ENCODE assay signal across 8 cellular contexts in the genomic region with DNA sequence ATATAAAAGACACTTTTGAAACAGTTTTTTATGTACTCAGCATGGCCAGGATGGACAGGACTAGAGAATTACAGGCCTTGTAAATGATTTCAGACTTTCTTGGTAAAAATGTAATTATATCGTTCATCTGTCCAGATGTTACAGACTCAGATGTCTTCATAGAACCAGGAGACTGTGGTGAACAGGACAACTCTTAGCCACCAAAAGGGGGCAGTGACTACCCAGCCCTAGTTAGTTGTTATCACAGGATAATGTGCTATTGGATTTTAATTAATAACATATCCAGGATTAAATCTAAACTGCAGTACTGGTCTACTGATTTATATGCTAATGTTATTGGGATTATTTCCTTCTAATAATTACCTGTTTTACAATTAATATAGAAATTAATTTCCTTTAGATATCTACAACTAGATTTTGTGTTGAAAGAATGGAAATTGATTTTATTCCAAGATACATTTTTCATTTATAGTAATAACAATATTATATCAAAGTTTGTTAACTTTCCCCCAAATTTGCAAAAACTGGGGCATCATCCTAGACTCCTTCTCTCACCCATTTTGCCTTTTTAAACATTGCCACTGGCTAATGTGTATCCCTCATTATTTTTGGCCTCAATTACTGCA.
A peak's percentile ranks its signal among the peaks of the same experiment; 100 is the strongest.
DNase-seq lines count a peak whose midpoint lies in the region; FAIRE-seq and TF ChIP-seq lines count a peak whose summit lies in the region.

No MANE protein-coding gene starts in this region.

- TF ChIP-seq RAD21 in liver (IDR thresholded peaks at IDR 0.05), result peak; percentile 94 to 95

- WGBS in liver, result 29% methylated on average over 1 of the region's 1 CpG

- TF ChIP-seq CTCF in liver (IDR thresholded peaks at IDR 0.05; ENCODE audit: low read depth, low read length, missing input control), result peak; percentile 72

- DNase-seq in NCI-H2171 treated with DMSO at 0.1 percent for 48 hours (lab: John Stamatoyannopoulos, UW) (peak; percentile 28), NCI-H2171 (lab: John Stamatoyannopoulos, UW) (no peak), NCI-H1694 (lab: John Stamatoyannopoulos, UW) (peak; percentile 52), cerebellar cortex (ENCODE audit: low spot score) (peak; percentile 33), GM19239 (ENCODE audit: insufficient read length, low spot score) (no peak), islet precursor cell (no peak)
- DNase-seq in stimulated activated CD4-positive, alpha-beta T cell treated with anti-CD3 and anti-CD28 coated beads, Interleukin-15, amount 100 ng/mL, for 24 hours, result no peak

- H3K4me1 ChIP-seq in liver (ENCODE audit: control insufficient read depth in 4 of 4, insufficient read depth in 4 of 4, low read length in 3 of 4), result peaks cover 0 to 9% (median 0%) of the 10 kb centered on the region in 4 donors

- H3K27ac ChIP-seq in liver (ENCODE audit: low read depth in 1 of 2, low read length in 2 of 2), result no peak overlapping the region

- no peak for FAIRE-seq in GM19239 (lab: Jason Lieb, UNC)

- no peaks in the 10 kb centered on the region for H3K27me3 ChIP-seq in liver (ENCODE audit: control insufficient read depth in 4 of 4, insufficient read depth in 4 of 4, low read length in 3 of 4)

- no peak overlapping the region for H3K9ac ChIP-seq in liver (ENCODE audit: low read depth in 1 of 2, low read length in 2 of 2)

- peaks cover 0 to 20% (median 11%) of the 10 kb centered on the region in 4 donors for H3K36me3 ChIP-seq in liver (ENCODE audit: control insufficient read depth in 4 of 4, insufficient read depth in 3 of 4, low read depth in 1 of 4, low read length in 3 of 4)

- H3K9me3 ChIP-seq in liver (ENCODE audit: control insufficient read depth in 4 of 4, low read length in 3 of 4), result no peaks in the 10 kb centered on the region

- no peak overlapping the region for H3K4me3 ChIP-seq in liver (ENCODE audit: low read depth in 1 of 3, low read length in 3 of 3)

TF ChIP-seq in liver, 16 proteins besides CTCF, POLR2A, EP300 and RAD21:
- TF ChIP-seq YY1 (IDR thresholded peaks at IDR 0.05) (no peak), GABPA (IDR thresholded peaks at IDR 0.05 in 1 of 2, conservative IDR thresholded peaks at IDR 0.05 in 1 of 2) (no peak), HNF4A (conservative IDR thresholded peaks at IDR 0.05) (no peak)
- TF ChIP-seq, protein P1, sequence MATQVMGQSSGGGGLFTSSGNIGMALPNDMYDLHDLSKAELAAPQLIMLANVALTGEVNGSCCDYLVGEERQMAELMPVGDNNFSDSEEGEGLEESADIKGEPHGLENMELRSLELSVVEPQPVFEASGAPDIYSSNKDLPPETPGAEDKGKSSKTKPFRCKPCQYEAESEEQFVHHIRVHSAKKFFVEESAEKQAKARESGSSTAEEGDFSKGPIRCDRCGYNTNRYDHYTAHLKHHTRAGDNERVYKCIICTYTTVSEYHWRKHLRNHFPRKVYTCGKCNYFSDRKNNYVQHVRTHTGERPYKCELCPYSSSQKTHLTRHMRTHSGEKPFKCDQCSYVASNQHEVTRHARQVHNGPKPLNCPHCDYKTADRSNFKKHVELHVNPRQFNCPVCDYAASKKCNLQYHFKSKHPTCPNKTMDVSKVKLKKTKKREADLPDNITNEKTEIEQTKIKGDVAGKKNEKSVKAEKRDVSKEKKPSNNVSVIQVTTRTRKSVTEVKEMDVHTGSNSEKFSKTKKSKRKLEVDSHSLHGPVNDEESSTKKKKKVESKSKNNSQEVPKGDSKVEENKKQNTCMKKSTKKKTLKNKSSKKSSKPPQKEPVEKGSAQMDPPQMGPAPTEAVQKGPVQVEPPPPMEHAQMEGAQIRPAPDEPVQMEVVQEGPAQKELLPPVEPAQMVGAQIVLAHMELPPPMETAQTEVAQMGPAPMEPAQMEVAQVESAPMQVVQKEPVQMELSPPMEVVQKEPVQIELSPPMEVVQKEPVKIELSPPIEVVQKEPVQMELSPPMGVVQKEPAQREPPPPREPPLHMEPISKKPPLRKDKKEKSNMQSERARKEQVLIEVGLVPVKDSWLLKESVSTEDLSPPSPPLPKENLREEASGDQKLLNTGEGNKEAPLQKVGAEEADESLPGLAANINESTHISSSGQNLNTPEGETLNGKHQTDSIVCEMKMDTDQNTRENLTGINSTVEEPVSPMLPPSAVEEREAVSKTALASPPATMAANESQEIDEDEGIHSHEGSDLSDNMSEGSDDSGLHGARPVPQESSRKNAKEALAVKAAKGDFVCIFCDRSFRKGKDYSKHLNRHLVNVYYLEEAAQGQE (IDR thresholded peaks at IDR 0.05), result no peak

Comparison
In these comparisons a context has a peak if more than half of its experiments do, and no peak if none do; other contexts are left out.
1. DNase-seq: peak in NCI-H2171 treated with DMSO at 0.1 percent for 48 hours (single experiment), NCI-H1694 (single experiment) and cerebellar cortex (single experiment); none in NCI-H2171 (single experiment), GM19239 (single experiment), islet precursor cell (single experiment) and stimulated activated CD4-positive, alpha-beta T cell treated with anti-CD3 and anti-CD28 coated beads, Interleukin-15, amount 100 ng/mL, for 24 hours (single experiment).